1 cellular context compared by ENCODE assay signal in the genomic region with DNA sequence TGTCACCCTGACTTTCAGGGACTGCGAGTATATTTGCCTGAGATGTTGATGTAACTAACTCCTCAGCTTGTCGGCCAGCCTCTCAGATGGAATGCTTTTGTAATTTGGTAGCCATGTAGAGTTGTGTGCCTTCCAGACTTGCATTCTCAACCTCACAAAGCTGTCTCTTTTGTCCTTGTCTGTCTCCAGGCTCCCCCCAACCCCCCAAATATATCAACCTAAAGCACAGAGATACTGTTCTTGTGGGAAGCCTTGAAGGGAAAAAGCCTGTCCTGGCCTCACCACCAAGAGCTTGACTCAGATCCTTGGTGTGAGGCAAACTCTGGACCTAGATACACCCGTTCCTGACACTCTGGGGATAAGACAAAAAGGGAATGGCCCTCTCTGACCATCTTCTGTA.
TF ChIP-seq lines count a peak whose summit lies in the region.

No MANE protein-coding gene starts in this region.

TF ChIP-seq in HCT116, 20 proteins besides CTCF, POLR2A, EP300 and RAD21:
- TF ChIP-seq SP1 (IDR thresholded peaks at IDR 0.05; ENCODE audit: low read depth) (no peak), JUND (IDR thresholded peaks at IDR 0.05) (no peak), SRF (IDR thresholded peaks at IDR 0.05; ENCODE audit: low read depth) (no peak), EZH2 (IDR thresholded peaks at IDR 0.05) (no peak), YY1 (IDR thresholded peaks at IDR 0.05; ENCODE audit: extremely low read depth, insufficient replicate concordance, low read depth, low read length) (no peak), EGR1 (IDR thresholded peaks at IDR 0.05; ENCODE audit: low read depth) (no peak), EZH2phosphoT487 (IDR thresholded peaks at IDR 0.05; ENCODE audit: borderline replicate concordance) (no peak), ELF1 (IDR thresholded peaks at IDR 0.05; ENCODE audit: borderline replicate concordance, low read depth) (no peak), ZNF274 (IDR thresholded peaks at IDR 0.05; ENCODE audit: low read depth, low read length) (no peak), CBX3 (IDR thresholded peaks at IDR 0.05; ENCODE audit: low read depth) (no peak), FOSL1 (IDR thresholded peaks at IDR 0.05; ENCODE audit: low read depth) (no peak), TCF7L2 (IDR thresholded peaks at IDR 0.05; ENCODE audit: borderline replicate concordance, extremely low read depth, insufficient read depth, insufficient read length) (no peak), CEBPB (IDR thresholded peaks at IDR 0.05; ENCODE audit: low read depth) (no peak), POLR2AphosphoS5 (IDR thresholded peaks at IDR 0.05; ENCODE audit: low read depth, low read length) (no peak), ZFX (IDR thresholded peaks at IDR 0.05) (no peak)
- TF ChIP-seq, protein P1, sequence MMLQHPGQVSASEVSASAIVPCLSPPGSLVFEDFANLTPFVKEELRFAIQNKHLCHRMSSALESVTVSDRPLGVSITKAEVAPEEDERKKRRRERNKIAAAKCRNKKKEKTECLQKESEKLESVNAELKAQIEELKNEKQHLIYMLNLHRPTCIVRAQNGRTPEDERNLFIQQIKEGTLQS (IDR thresholded peaks at IDR 0.05): no peak
- TF ChIP-seq, protein P2, sequence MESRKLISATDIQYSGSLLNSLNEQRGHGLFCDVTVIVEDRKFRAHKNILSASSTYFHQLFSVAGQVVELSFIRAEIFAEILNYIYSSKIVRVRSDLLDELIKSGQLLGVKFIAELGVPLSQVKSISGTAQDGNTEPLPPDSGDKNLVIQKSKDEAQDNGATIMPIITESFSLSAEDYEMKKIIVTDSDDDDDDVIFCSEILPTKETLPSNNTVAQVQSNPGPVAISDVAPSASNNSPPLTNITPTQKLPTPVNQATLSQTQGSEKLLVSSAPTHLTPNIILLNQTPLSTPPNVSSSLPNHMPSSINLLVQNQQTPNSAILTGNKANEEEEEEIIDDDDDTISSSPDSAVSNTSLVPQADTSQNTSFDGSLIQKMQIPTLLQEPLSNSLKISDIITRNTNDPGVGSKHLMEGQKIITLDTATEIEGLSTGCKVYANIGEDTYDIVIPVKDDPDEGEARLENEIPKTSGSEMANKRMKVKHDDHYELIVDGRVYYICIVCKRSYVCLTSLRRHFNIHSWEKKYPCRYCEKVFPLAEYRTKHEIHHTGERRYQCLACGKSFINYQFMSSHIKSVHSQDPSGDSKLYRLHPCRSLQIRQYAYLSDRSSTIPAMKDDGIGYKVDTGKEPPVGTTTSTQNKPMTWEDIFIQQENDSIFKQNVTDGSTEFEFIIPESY (IDR thresholded peaks at IDR 0.05; ENCODE audit: extremely low read depth, insufficient replicate concordance, low read length): no peak
- TF ChIP-seq, protein P3, sequence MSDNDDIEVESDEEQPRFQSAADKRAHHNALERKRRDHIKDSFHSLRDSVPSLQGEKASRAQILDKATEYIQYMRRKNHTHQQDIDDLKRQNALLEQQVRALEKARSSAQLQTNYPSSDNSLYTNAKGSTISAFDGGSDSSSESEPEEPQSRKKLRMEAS (IDR thresholded peaks at IDR 0.05): no peak
- TF ChIP-seq, protein P4, sequence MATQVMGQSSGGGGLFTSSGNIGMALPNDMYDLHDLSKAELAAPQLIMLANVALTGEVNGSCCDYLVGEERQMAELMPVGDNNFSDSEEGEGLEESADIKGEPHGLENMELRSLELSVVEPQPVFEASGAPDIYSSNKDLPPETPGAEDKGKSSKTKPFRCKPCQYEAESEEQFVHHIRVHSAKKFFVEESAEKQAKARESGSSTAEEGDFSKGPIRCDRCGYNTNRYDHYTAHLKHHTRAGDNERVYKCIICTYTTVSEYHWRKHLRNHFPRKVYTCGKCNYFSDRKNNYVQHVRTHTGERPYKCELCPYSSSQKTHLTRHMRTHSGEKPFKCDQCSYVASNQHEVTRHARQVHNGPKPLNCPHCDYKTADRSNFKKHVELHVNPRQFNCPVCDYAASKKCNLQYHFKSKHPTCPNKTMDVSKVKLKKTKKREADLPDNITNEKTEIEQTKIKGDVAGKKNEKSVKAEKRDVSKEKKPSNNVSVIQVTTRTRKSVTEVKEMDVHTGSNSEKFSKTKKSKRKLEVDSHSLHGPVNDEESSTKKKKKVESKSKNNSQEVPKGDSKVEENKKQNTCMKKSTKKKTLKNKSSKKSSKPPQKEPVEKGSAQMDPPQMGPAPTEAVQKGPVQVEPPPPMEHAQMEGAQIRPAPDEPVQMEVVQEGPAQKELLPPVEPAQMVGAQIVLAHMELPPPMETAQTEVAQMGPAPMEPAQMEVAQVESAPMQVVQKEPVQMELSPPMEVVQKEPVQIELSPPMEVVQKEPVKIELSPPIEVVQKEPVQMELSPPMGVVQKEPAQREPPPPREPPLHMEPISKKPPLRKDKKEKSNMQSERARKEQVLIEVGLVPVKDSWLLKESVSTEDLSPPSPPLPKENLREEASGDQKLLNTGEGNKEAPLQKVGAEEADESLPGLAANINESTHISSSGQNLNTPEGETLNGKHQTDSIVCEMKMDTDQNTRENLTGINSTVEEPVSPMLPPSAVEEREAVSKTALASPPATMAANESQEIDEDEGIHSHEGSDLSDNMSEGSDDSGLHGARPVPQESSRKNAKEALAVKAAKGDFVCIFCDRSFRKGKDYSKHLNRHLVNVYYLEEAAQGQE (IDR thresholded peaks at IDR 0.05; ENCODE audit: low read depth): no peak
